Comparison of ENCODE assay signal across 22 cellular contexts in the genomic region with DNA sequence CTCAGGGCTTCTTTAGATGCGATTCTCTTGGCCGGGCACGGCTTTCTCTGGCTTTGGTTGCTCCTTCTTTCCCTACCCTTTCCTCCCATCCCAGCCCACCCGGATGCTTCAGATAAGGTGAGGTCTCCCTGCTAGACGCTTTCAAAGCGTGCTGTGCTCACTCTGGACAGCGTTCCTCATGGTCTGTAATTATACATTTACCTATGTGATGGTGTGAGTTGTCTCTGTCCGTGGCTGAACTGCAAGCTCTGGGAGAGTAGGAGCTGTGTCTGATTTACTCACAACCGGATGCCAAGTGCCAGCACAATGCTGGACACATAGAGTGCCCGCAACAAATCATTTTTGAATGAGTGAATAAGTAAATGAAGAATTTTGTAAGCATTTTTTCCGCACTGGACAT. TPM values are rescaled to one million over a fixed set of nuclear protein-coding genes. Genes with fewer than 3 reads are reported as not detected.
DNase-seq lines count a peak whose midpoint lies in the region; ATAC-seq and TF ChIP-seq lines count a peak whose summit lies in the region.
"Had no signal": no experiment of that assay in that cellular context is flagged by ENCODE, and none has a peak within 500 bp of the region (broad histone marks: within the 10 kb centered on the region; RNA-seq: fewer than 3 reads in every experiment).

No MANE protein-coding gene starts in this region.

- BruUV-seq in PC-3 (replicated peaks; lab: Mats Ljungman, UMichigan), result no TSS peak

- H3K27me3 Mint-ChIP-seq in type B pancreatic cell, result peaks cover 24% of the 10 kb centered on the region

- peak overlapping the region; percentile 27 for H2AFZ ChIP-seq in PC-3 (ENCODE audit: low read length)

- no peaks in the 10 kb centered on the region for H3K36me3 ChIP-seq in PC-3 (ENCODE audit: low read depth, low read length)

- H3K9me2 ChIP-seq in PC-3 (replicated peaks; ENCODE audit: low read length), result no peaks in the 10 kb centered on the region

- H3K27ac Mint-ChIP-seq in type B pancreatic cell, result peak overlapping the region; percentile 31
- no peak overlapping the region for H3K27ac Mint-ChIP-seq in activated naive CD4-positive, alpha-beta T cell treated with anti-CD3 and anti-CD28 coated beads, Interleukin-2, amount 50 U/mL, for 72 hours
- H3K27ac Mint-ChIP-seq: CD8-positive, alpha-beta memory T cell had no signal

- no peak for TF ChIP-seq CTCF in PC-3 (conservative IDR thresholded peaks at IDR 0.05; ENCODE audit: low read depth, low read length)
- TF ChIP-seq CTCF in type B pancreatic cell (conservative IDR thresholded peaks at IDR 0.05), result no peak

- CTCF ChIA-PET in PC-3 (lab: Charles Lee), result no interaction called here

- H3K4me1 ChIP-seq in PC-3 (ENCODE audit: insufficient read depth, low read length), result peaks cover 22% of the 10 kb centered on the region

- H3K36me3 Mint-ChIP-seq in type B pancreatic cell, result no peaks in the 10 kb centered on the region
- H3K36me3 Mint-ChIP-seq in activated naive CD4-positive, alpha-beta T cell treated with anti-CD3 and anti-CD28 coated beads, Interleukin-2, amount 50 U/mL, for 72 hours, result no peaks in the 10 kb centered on the region
- H3K36me3 Mint-ChIP-seq: CD8-positive, alpha-beta memory T cell had no signal

- H3K27me3 ChIP-seq in PC-3 (ENCODE audit: low read length), result no peaks in the 10 kb centered on the region

- POLR2A ChIA-PET in PC-3 (lab: Charles Lee; ENCODE audit: unreplicated experiment), result no interaction called here

- intact Hi-C loops in PC-3 (cut with micrococcal nuclease), result no loop called here
- intact Hi-C loops in posterior vena cava (cut with DNase I), result loop anchor here in 1 of 2 donors (10.0 kb wide), 1 partner anchor 404 kb away; no protein-coding TSS in a partner anchor

- no peaks in the 10 kb centered on the region for H3F3A ChIP-seq in PC-3 (ENCODE audit: low read length, unreplicated experiment)

- H3K4me2 ChIP-seq in PC-3 (ENCODE audit: low read length), result peak overlapping the region; percentile 65; the same call in 1 of the 2 replicates

- peaks cover 4% of the 10 kb centered on the region for H3K4me1 Mint-ChIP-seq in type B pancreatic cell (ENCODE audit: unreplicated experiment)
- H3K4me1 Mint-ChIP-seq: CD8-positive, alpha-beta memory T cell had no signal

- H3K27ac ChIP-seq in PC-3 (ENCODE audit: low read length), result no peak overlapping the region

- DNase-seq in NCI-H1417 (lab: John Stamatoyannopoulos, UW), result peak in 2 of 3 experiments; percentile 77 to 87
- DNase-seq in PC-3, result peak; percentile 32
- peak; percentile 9 for DNase-seq in iris pigment epithelial cell (ENCODE audit: low read depth)
- no peak for DNase-seq in type B pancreatic cell (ENCODE audit: extremely low spot score, unreplicated experiment)
- DNase-seq in activated naive CD4-positive, alpha-beta T cell treated with anti-CD3 and anti-CD28 coated beads, Interleukin-2, amount 50 U/mL, for 72 hours (ENCODE audit: low spot score in 2 of 2), result no peak
- DNase-seq in NCI-H146 treated with DMSO at 0.1 percent for 48 hours (lab: John Stamatoyannopoulos, UW; ENCODE audit: unreplicated experiment), result no peak
- no peak for DNase-seq in posterior vena cava (ENCODE audit: low spot score)
- DNase-seq: C1 segment of cervical spinal cord; Calu3; CD8-positive, alpha-beta memory T cell; GOT3; Karpas-422; MV-4-11; NCI-H1105 treated with DMSO at 0.1 percent for 48 hours; NCI-H187; NCI-H2107; NCI-H510A; NCI-H774; NK-92 treated with Interleukin-12 subunit alpha and Interleukin-12 subunit beta, amount 100 ng/mL, for 24 hours; Right ventricle myocardium superior; SW 1271 had no signal

- H3K9me3 ChIP-seq in PC-3 (ENCODE audit: low read length), result no peaks in the 10 kb centered on the region

- no peaks in the 10 kb centered on the region for H3K79me2 ChIP-seq in PC-3 (ENCODE audit: low read length)

- H3K4me3 Mint-ChIP-seq in type B pancreatic cell, result no peak overlapping the region
- H3K4me3 Mint-ChIP-seq: CD8-positive, alpha-beta memory T cell had no signal

- 0 out of 2 replicates have a peak, but pooled peaks have one; percentile 40 for ATAC-seq in PC-3
- ATAC-seq in activated naive CD4-positive, alpha-beta T cell treated with anti-CD3 and anti-CD28 coated beads, Interleukin-2, amount 50 U/mL, for 72 hours, result no peak
- ATAC-seq: HCT116 had no signal

- H3K4me3 ChIP-seq in PC-3 (ENCODE audit: low read length), result no peak overlapping the region

- H4K20me1 ChIP-seq in PC-3 (ENCODE audit: low read length), result no peaks in the 10 kb centered on the region

- no peak overlapping the region for H3K9ac ChIP-seq in PC-3 (ENCODE audit: low read length)

- no peaks in the 10 kb centered on the region for H3K9me3 Mint-ChIP-seq in type B pancreatic cell
- H3K9me3 Mint-ChIP-seq in activated naive CD4-positive, alpha-beta T cell treated with anti-CD3 and anti-CD28 coated beads, Interleukin-2, amount 50 U/mL, for 72 hours, result no peaks in the 10 kb centered on the region
- H3K9me3 Mint-ChIP-seq: CD8-positive, alpha-beta memory T cell had no signal

RNA-seq across cellular contexts. Expression of gene PNPT1, which starts 26.8 kb away (rescaled TPM):
- 38.8 and 43.6 TPM in 2 replicates for total RNA-seq in PC-3 (2014; rRNA removed)
- total RNA-seq in type B pancreatic cell (ENCODE audit: low replicate concordance), result 21.6 and 29.0 TPM in 2 replicates
- total RNA-seq in activated naive CD4-positive, alpha-beta T cell treated with anti-CD3 and anti-CD28 coated beads, Interleukin-2, amount 50 U/mL, for 72 hours, result 10 to 100 TPM; 33.2 to 48.5 TPM
- 10 to 100 TPM; 20.4 to 23.9 TPM for total RNA-seq in posterior vena cava

Comparison
In these comparisons a context has a peak if more than half of its experiments do, and no peak if none do; other contexts are left out.
1. DNase-seq: peak in NCI-H1417 (2 of 3), PC-3 (single experiment) and iris pigment epithelial cell (single experiment); none in type B pancreatic cell (single experiment), activated naive CD4-positive, alpha-beta T cell treated with anti-CD3 and anti-CD28 coated beads, Interleukin-2, amount 50 U/mL, for 72 hours (0 of 2), NCI-H146 treated with DMSO at 0.1 percent for 48 hours (single experiment) and posterior vena cava (single experiment).